ENCODE assay signal across 18 cellular contexts in genomic region chr9:78312125-78312524, GRCh38. TPM values are rescaled to one million over a fixed set of nuclear protein-coding genes. Genes with fewer than 3 reads are reported as not detected.
DNase-seq lines count a peak whose midpoint lies in the region; ATAC-seq and TF ChIP-seq lines count a peak whose summit lies in the region.
"Had no signal": no experiment of that assay in that cellular context is flagged by ENCODE, and none has a peak within 500 bp of the region (broad histone marks: within the 10 kb centered on the region; RNA-seq: fewer than 3 reads in every experiment).

No MANE protein-coding gene starts in this region.

- no peaks in the 10 kb centered on the region for H3K9me3 Mint-ChIP-seq in nephron progenitor cell
- H3K9me3 Mint-ChIP-seq: CD8-positive, alpha-beta T cell had no signal

- no peaks in the 10 kb centered on the region for H3K4me1 Mint-ChIP-seq in nephron progenitor cell

- intact Hi-C loops in posterior vena cava (cut with DNase I): loop anchor here in 1 of 2 donors (5.0 kb wide), 1 partner anchor 1435 kb away; no protein-coding TSS in a partner anchor

- H3K27ac Mint-ChIP-seq in nephron progenitor cell: peak overlapping the region; percentile 87
- H3K27ac Mint-ChIP-seq: CD8-positive, alpha-beta T cell had no signal

- DNase-seq in DMS53 (lab: John Stamatoyannopoulos, UW) (peak; percentile 14), DMS53 treated with DMSO at 0.1 percent for 48 hours (lab: John Stamatoyannopoulos, UW; ENCODE audit: unreplicated experiment) (no peak), Ammon's horn (ENCODE audit: low spot score) (peak; percentile 28), nephron progenitor cell (no peak), posterior vena cava (ENCODE audit: low spot score) (no peak)
- DNase-seq in activated effector memory CD4-positive, alpha-beta T cell treated with anti-CD3 and anti-CD28 coated beads, Interleukin-2, amount 50 U/mL, for 16 hours: no peak
- DNase-seq: CD8-positive, alpha-beta T cell; DMS79; IMR-90; MM.1S; NCI-H1092 treated with DMSO at 0.1 percent for 48 hours; NCI-H2171 treated with DMSO at 0.1 percent for 48 hours; Peyer's patch had no signal

- no peak for TF ChIP-seq CTCF in VCaP (conservative IDR thresholded peaks at IDR 0.05)
- TF ChIP-seq CTCF in nephron progenitor cell (IDR thresholded peaks at IDR 0.05): no peak

- no peak overlapping the region for H3K4me3 Mint-ChIP-seq in nephron progenitor cell
- H3K4me3 Mint-ChIP-seq: CD8-positive, alpha-beta T cell had no signal

- H3K36me3 Mint-ChIP-seq in nephron progenitor cell (ENCODE audit: low read depth): peaks cover 63% of the 10 kb centered on the region

- peaks cover 3% of the 10 kb centered on the region for H3K27me3 Mint-ChIP-seq in nephron progenitor cell (ENCODE audit: low read depth, poor library complexity)

- H3K27ac ChIP-seq in VCaP: peak overlapping the region; percentile 95
- H3K27ac ChIP-seq: BLaER1, HL-60, Peyer's patch, SJSA1 had no signal

- no peak for ATAC-seq in GM18517 (IDR thresholded peaks at IDR 0.05; ENCODE audit: unreplicated experiment)
- ATAC-seq: CD8-positive, alpha-beta T cell had no signal

RNA-seq across cellular contexts. Expression of gene PSAT1, which starts 15.2 kb away (rescaled TPM):
- 10 to 100 TPM in 1 of 2 donors, 1 to 10 TPM in 1; 2.5 to 18.6 TPM for total RNA-seq in posterior vena cava

Comparison
In these comparisons a context has a peak if more than half of its experiments do, and no peak if none do; other contexts are left out.
1. DNase-seq: peak in DMS53 (single experiment) and Ammon's horn (single experiment); none in DMS53 treated with DMSO at 0.1 percent for 48 hours (single experiment), nephron progenitor cell (single experiment), activated effector memory CD4-positive, alpha-beta T cell treated with anti-CD3 and anti-CD28 coated beads, Interleukin-2, amount 50 U/mL, for 16 hours (single experiment) and posterior vena cava (single experiment).